ENCODE assay signal across 7 cellular contexts in genomic region chr2:159093496-159093895, GRCh38.
DNase-seq lines count a peak whose midpoint lies in the region; ATAC-seq and TF ChIP-seq lines count a peak whose summit lies in the region.

No MANE protein-coding gene starts in this region.

- H4K20me1 ChIP-seq in smooth muscle cell (ENCODE audit: low read depth), result peaks cover 4% of the 10 kb centered on the region

- H3K27ac ChIP-seq in esophagus muscularis mucosa (replicated peaks in 1 of 4), result peak overlapping the region; percentile 76 to 79 (median 78)
- H3K27ac ChIP-seq in smooth muscle cell (ENCODE audit: low read depth), result peak overlapping the region; percentile 59

- H3K9ac ChIP-seq in smooth muscle cell (ENCODE audit: low read depth), result no peak overlapping the region

- no peak for TF ChIP-seq EP300 in esophagus muscularis mucosa (IDR thresholded peaks at IDR 0.05)

- H3K79me2 ChIP-seq in smooth muscle cell (ENCODE audit: low read depth), result peaks cover 5% of the 10 kb centered on the region

- TF ChIP-seq CTCF in esophagus muscularis mucosa (IDR thresholded peaks at IDR 0.05), result no peak
- no peak for TF ChIP-seq CTCF in smooth muscle cell (IDR thresholded peaks at IDR 0.05; ENCODE audit: borderline replicate concordance, insufficient read depth, poor library complexity, severe bottlenecking)

- DNase-seq in DMS79 (lab: John Stamatoyannopoulos, UW), result peak; percentile 12
- peak; percentile 57 for DNase-seq in NCI-H510A treated with DMSO at 0.1 percent for 48 hours (lab: John Stamatoyannopoulos, UW)
- no peak for DNase-seq in esophagus muscularis mucosa (ENCODE audit: extremely low spot score)
- DNase-seq in smooth muscle cell (lab: John Stamatoyannopoulos, UW; ENCODE audit: unreplicated experiment), result no peak
- no peak for DNase-seq in NCI-H1694 (lab: John Stamatoyannopoulos, UW)
- no peak for DNase-seq in activated CD4-positive, CD25-positive, alpha-beta regulatory T cell (lab: John Stamatoyannopoulos, UW)

- intact Hi-C loops in esophagus muscularis mucosa (cut with DNase I), result no loop called here

- H3F3A ChIP-seq in smooth muscle cell (ENCODE audit: low read depth), result no peaks in the 10 kb centered on the region

- H3K4me3 ChIP-seq in esophagus muscularis mucosa (no peak overlapping the region), smooth muscle cell (no peak overlapping the region)

- peak overlapping the region; percentile 3 for H3K4me2 ChIP-seq in smooth muscle cell

- H3K36me3 ChIP-seq in esophagus muscularis mucosa (peaks cover 0 to 4% (median 0%) of the 10 kb centered on the region in 4 donors), smooth muscle cell (ENCODE audit: low read depth) (no peaks in the 10 kb centered on the region)

- ATAC-seq in GM21717 (IDR thresholded peaks at IDR 0.05; ENCODE audit: unreplicated experiment), result no peak

- WGBS in esophagus muscularis mucosa, result 22% methylated on average over 2 of the region's 2 CpGs
- WGBS in smooth muscle cell (ENCODE audit: low lambda C conversion rate), result 21% methylated on average over 2 of the region's 2 CpGs

- H2AFZ ChIP-seq in smooth muscle cell (ENCODE audit: low read depth), result no peak overlapping the region

- no peak for TF ChIP-seq POLR2A in esophagus muscularis mucosa (IDR thresholded peaks at IDR 0.05; ENCODE audit: low read depth)

- peaks cover 0 to 8% (median 6%) of the 10 kb centered on the region in 4 donors for H3K9me3 ChIP-seq in esophagus muscularis mucosa
- no peaks in the 10 kb centered on the region for H3K9me3 ChIP-seq in smooth muscle cell (replicated peaks; ENCODE audit: low read depth)

- H3K4me1 ChIP-seq in esophagus muscularis mucosa (peaks cover 71 to 86% (median 75%) of the 10 kb centered on the region in 4 donors), smooth muscle cell (ENCODE audit: low read depth) (peaks cover 19% of the 10 kb centered on the region)

- H3K27me3 ChIP-seq in esophagus muscularis mucosa, result no peaks in the 10 kb centered on the region
- no peaks in the 10 kb centered on the region for H3K27me3 ChIP-seq in smooth muscle cell (ENCODE audit: low read depth)

Comparison
In these comparisons a context has a peak if more than half of its experiments do, and no peak if none do; other contexts are left out.
1. DNase-seq: peak in DMS79 (single experiment) and NCI-H510A treated with DMSO at 0.1 percent for 48 hours (single experiment); none in esophagus muscularis mucosa (single experiment), smooth muscle cell (single experiment), NCI-H1694 (single experiment) and activated CD4-positive, CD25-positive, alpha-beta regulatory T cell (0 of 4).